Comparison of ENCODE assay signal across 14 cellular contexts in the genomic region with DNA sequence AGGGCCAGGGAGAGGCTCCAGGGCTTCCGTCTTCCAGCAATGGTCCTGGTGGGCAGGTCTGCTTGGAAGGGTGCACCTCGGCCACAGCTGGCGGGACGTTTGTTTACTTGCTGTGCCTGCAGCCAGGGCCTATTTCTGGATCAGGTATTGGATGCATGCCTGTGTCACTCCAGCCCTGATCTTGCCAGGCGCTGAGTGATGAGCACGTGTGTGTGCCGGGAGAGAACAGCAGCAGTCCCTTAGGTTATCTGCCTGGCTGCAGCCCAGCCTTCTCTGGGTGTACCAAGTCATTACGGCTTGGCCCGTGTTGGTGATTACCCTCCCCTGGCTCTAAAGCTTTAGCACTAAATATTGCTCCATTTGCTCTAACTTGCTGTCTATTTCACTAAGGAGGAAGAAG. TPM values are rescaled to one million over a fixed set of nuclear protein-coding genes. Genes with fewer than 3 reads are reported as not detected.
DNase-seq lines count a peak whose midpoint lies in the region; ATAC-seq and TF ChIP-seq lines count a peak whose summit lies in the region.
"Had no signal": no experiment of that assay in that cellular context is flagged by ENCODE, and none has a peak within 500 bp of the region (broad histone marks: within the 10 kb centered on the region; RNA-seq: fewer than 3 reads in every experiment).

No MANE protein-coding gene starts in this region.

- DNase-seq in CD14-positive monocyte (ENCODE audit: low spot score) (no peak), islet precursor cell (peak; percentile 31), NCI-H774 (lab: John Stamatoyannopoulos, UW) (no peak), Ammon's horn (ENCODE audit: low spot score) (no peak), NCI-H82 (lab: John Stamatoyannopoulos, UW) (no peak), NCI-H146 treated with DMSO at 0.1 percent for 48 hours (lab: John Stamatoyannopoulos, UW; ENCODE audit: unreplicated experiment) (no peak)
- DNase-seq: COR-L47; H7; occipital lobe; OCI-M1; stimulated activated naive CD4-positive, alpha-beta T cell treated with Interleukin-2 at 50 U/mL for 16 hours had no signal

- H3K36me3 ChIP-seq in OCI-LY3 (replicated peaks; ENCODE audit: low read depth, low read length), result peaks cover 29% of the 10 kb centered on the region

- H3K27me3 ChIP-seq in OCI-LY3 (ENCODE audit: low read depth, low read length), result no peaks in the 10 kb centered on the region

- no peaks in the 10 kb centered on the region for H3K79me2 ChIP-seq in OCI-LY3 (ENCODE audit: low read length)

- peaks cover 58% of the 10 kb centered on the region for H3K4me1 ChIP-seq in OCI-LY3 (ENCODE audit: low read length)

- no peaks in the 10 kb centered on the region for H3K9me3 Mint-ChIP-seq in CD14-positive monocyte
- H3K9me3 Mint-ChIP-seq: activated naive CD4-positive, alpha-beta T cell treated with anti-CD3 and anti-CD28 coated beads, Interleukin-2, amount 50 U/mL, for 24 hours had no signal

- H3K4me3 ChIP-seq in OCI-LY3 (ENCODE audit: low read length), result peak overlapping the region; percentile 55

- no peaks in the 10 kb centered on the region for H4K20me1 ChIP-seq in OCI-LY3 (ENCODE audit: insufficient read depth, low read length)

- H2AFZ ChIP-seq in OCI-LY3 (ENCODE audit: low read depth, low read length), result no peak overlapping the region

- peak; percentile 9 for ATAC-seq in GM21367 (IDR thresholded peaks at IDR 0.05; ENCODE audit: unreplicated experiment)

- TF ChIP-seq CTCF in CD14-positive monocyte (IDR thresholded peaks at IDR 0.05) (no peak), OCI-LY3 (IDR thresholded peaks at IDR 0.05; ENCODE audit: low read depth, low read length) (no peak)

- H3K4me2 ChIP-seq in OCI-LY3 (ENCODE audit: low read length), result peak overlapping the region; percentile 80

- H3K27me3 Mint-ChIP-seq in CD14-positive monocyte (ENCODE audit: low read depth in 3 of 3), result peaks cover 0 to 6% (median 0%) of the 10 kb centered on the region in 3 donors
- H3K27me3 Mint-ChIP-seq: activated naive CD4-positive, alpha-beta T cell treated with anti-CD3 and anti-CD28 coated beads, Interleukin-2, amount 50 U/mL, for 24 hours had no signal

- H3K9me3 ChIP-seq in OCI-LY3 (ENCODE audit: insufficient read depth, low read length), result no peaks in the 10 kb centered on the region

- peaks cover 30% of the 10 kb centered on the region for H3K4me1 Mint-ChIP-seq in CD14-positive monocyte
- H3K4me1 Mint-ChIP-seq: activated naive CD4-positive, alpha-beta T cell treated with anti-CD3 and anti-CD28 coated beads, Interleukin-2, amount 50 U/mL, for 24 hours had no signal

- H3K4me3 Mint-ChIP-seq in CD14-positive monocyte, result peak overlapping the region in 1 of 2 donors; percentile 80
- H3K4me3 Mint-ChIP-seq: activated naive CD4-positive, alpha-beta T cell treated with anti-CD3 and anti-CD28 coated beads, Interleukin-2, amount 50 U/mL, for 24 hours had no signal

- peaks cover 46 to 72% of the 10 kb centered on the region in 2 donors for H3K36me3 Mint-ChIP-seq in CD14-positive monocyte

- peak overlapping the region in 5 of 7 donors; percentile 50 to 80 (median 68) for H3K27ac Mint-ChIP-seq in CD14-positive monocyte
- H3K27ac Mint-ChIP-seq: activated naive CD4-positive, alpha-beta T cell treated with anti-CD3 and anti-CD28 coated beads, Interleukin-2, amount 50 U/mL, for 24 hours had no signal

- peak overlapping the region; percentile 21; the same call in 1 of the 2 replicates for H3K9ac ChIP-seq in OCI-LY3 (ENCODE audit: low read length)

- intact Hi-C loops in CD14-positive monocyte (cut with micrococcal nuclease), result no loop called here

- peak overlapping the region; percentile 87 for H3K27ac ChIP-seq in OCI-LY3 (ENCODE audit: low read length)

RNA-seq across cellular contexts. Expression of a gene that starts 14.9 kb away (rescaled TPM):
- 10 to 100 TPM; 30.8 to 37.3 TPM for polyA plus RNA-seq in CD14-positive monocyte

RNA-seq across cellular contexts. Expression of a gene that starts 19.2 kb away (rescaled TPM):
- polyA plus RNA-seq in CD14-positive monocyte, result 1 to 10 TPM; 4.3 to 6.3 TPM

RNA-seq across cellular contexts. Expression of a gene that starts 44.2 kb away (rescaled TPM):
- polyA plus RNA-seq in CD14-positive monocyte, result under 1 TPM; 0.13 to 0.38 TPM
